9 cellular contexts compared by ENCODE assay signal in genomic region chr7:65731562-65732035, GRCh38.
DNase-seq lines count a peak whose midpoint lies in the region; ATAC-seq and TF ChIP-seq lines count a peak whose summit lies in the region.
"Had no signal": no experiment of that assay in that cellular context is flagged by ENCODE, and none has a peak within 500 bp of the region (broad histone marks: within the 10 kb centered on the region; RNA-seq: fewer than 3 reads in every experiment).

No MANE protein-coding gene starts in this region.

- no peaks in the 10 kb centered on the region for H4K20me1 ChIP-seq in fibroblast of lung (ENCODE audit: control insufficient read depth, extremely low read depth, insufficient read depth, low read length)

- H3K27me3 ChIP-seq in fibroblast of lung (ENCODE audit: control insufficient read depth, insufficient read depth, low read length) (no peaks in the 10 kb centered on the region), ovary (no peaks in the 10 kb centered on the region)

- no peak overlapping the region for H3K9ac ChIP-seq in fibroblast of lung (ENCODE audit: insufficient read depth, low read length)

- H3K4me1 ChIP-seq in fibroblast of lung (ENCODE audit: control insufficient read depth, extremely low read depth, insufficient read depth, low read length) (no peaks in the 10 kb centered on the region), ovary (ENCODE audit: insufficient read depth) (no peaks in the 10 kb centered on the region)

- no peaks in the 10 kb centered on the region for H3K79me2 ChIP-seq in fibroblast of lung (ENCODE audit: control insufficient read depth, insufficient read depth, low read length)

- H3K4me3 ChIP-seq in fibroblast of lung (replicated peaks in 1 of 4; ENCODE audit: control extremely low read depth in 1 of 4, insufficient read depth in 1 of 4, low read depth in 3 of 4, low read length in 4 of 4) (peak overlapping the region in 2 of 4 experiments; percentile 4 to 10), ovary (peak overlapping the region; percentile 25)

- TF ChIP-seq CTCF in fibroblast of lung (conservative IDR thresholded peaks at IDR 0.05 in 1 of 2, IDR thresholded peaks at IDR 0.05 in 1 of 2; ENCODE audit: low read depth in 1 of 2, low read length in 2 of 2) (peak; percentile 7 to 43), ovary (IDR thresholded peaks at IDR 0.05) (no peak)

- no peak overlapping the region for H2AFZ ChIP-seq in fibroblast of lung (ENCODE audit: low read length)

- peak overlapping the region; percentile 2 for H3K4me2 ChIP-seq in fibroblast of lung (ENCODE audit: extremely low read depth, insufficient read depth, low read length)

- TF ChIP-seq POLR2A in ovary (IDR thresholded peaks at IDR 0.05) = no peak

- DNase-seq in ELF-1 (ENCODE audit: low read depth, low spot score) (peak; percentile 92), SK-N-DZ (ENCODE audit: low spot score) (peak; percentile 85), fibroblast of lung (ENCODE audit: low read depth in 2 of 2) (peak; percentile 22 to 27), ovary (no peak), epidermal melanocyte (ENCODE audit: insufficient read length, low spot score) (no peak), NCI-H1436 treated with DMSO at 0.1 percent for 48 hours (lab: John Stamatoyannopoulos, UW) (no peak)

- H3K36me3 ChIP-seq in fibroblast of lung (ENCODE audit: control insufficient read depth, insufficient read depth, low read length) = no peaks in the 10 kb centered on the region
- H3K36me3 ChIP-seq in ovary = no peaks in the 10 kb centered on the region

- H3K9me3 ChIP-seq in fibroblast of lung (ENCODE audit: control insufficient read depth, insufficient read depth, low read depth, low read length) = no peaks in the 10 kb centered on the region
- no peaks in the 10 kb centered on the region for H3K9me3 ChIP-seq in ovary

- no peak overlapping the region for H3K27ac ChIP-seq in fibroblast of lung (ENCODE audit: insufficient read depth, low read length)
- H3K27ac ChIP-seq in ovary = no peak overlapping the region

- no peak for TF ChIP-seq EP300 in ovary (IDR thresholded peaks at IDR 0.05)

- WGBS in ovary, 3 donors = 22 to 34% (median 26%) methylated on average over 24 to 27 of the region's 27 CpGs

- ATAC-seq in HG02588 (IDR thresholded peaks at IDR 0.05; ENCODE audit: unreplicated experiment) = no peak
- ATAC-seq in HG03039 (IDR thresholded peaks at IDR 0.05; ENCODE audit: unreplicated experiment) = no peak
- ATAC-seq: HCT116 had no signal

- intact Hi-C loops in ovary (cut with DNase I) = no loop called here

Comparison
In these comparisons a context has a peak if more than half of its experiments do, and no peak if none do; other contexts are left out.
1. DNase-seq: peak in ELF-1 (single experiment), SK-N-DZ (single experiment) and fibroblast of lung (2 of 2); none in ovary (0 of 5), epidermal melanocyte (single experiment) and NCI-H1436 treated with DMSO at 0.1 percent for 48 hours (single experiment).
2. CTCF ChIP-seq: peak in fibroblast of lung (2 of 2); none in ovary (0 of 3).